27 cellular contexts compared by ENCODE assay signal in the genomic region with DNA sequence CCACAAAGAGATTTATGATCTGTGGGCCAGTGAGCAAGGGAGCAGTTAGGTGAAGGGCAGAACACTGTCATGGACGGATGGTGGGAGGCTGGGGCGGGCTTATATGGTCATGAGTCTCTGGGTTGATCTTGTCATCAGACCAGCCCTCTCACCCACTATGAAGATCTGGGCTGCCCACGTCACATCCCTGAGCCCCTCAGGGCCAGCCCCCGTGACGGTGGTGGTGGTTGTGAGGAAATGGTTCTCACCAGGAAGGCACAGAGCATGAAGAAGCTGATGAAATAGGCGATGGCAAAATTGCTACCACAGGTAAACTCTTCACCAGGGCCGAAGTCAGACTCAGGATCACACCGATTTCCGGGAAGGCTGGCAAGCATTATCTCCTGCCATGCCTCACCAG. TPM values are rescaled to one million over a fixed set of nuclear protein-coding genes. Genes with fewer than 3 reads are reported as not detected.
A peak's percentile ranks its signal among the peaks of the same experiment; 100 is the strongest.
DNase-seq lines count a peak whose midpoint lies in the region; TF ChIP-seq lines count a peak whose summit lies in the region.
"Had no signal": no experiment of that assay in that cellular context is flagged by ENCODE, and none has a peak within 500 bp of the region (broad histone marks: within the 10 kb centered on the region; RNA-seq: fewer than 3 reads in every experiment).

No MANE protein-coding gene starts in this region.

- H3K4me3 Mint-ChIP-seq in chondrocyte (ENCODE audit: unreplicated experiment) = no peak overlapping the region
- H3K4me3 Mint-ChIP-seq: B cell; CD14-positive monocyte; CD4-positive, alpha-beta memory T cell; CD4-positive, alpha-beta T cell; CD4-positive, CD25-positive, alpha-beta regulatory T cell; CD8-positive, alpha-beta memory T cell; CD8-positive, alpha-beta T cell had no signal

- peaks cover 18% of the 10 kb centered on the region for H3K9me3 Mint-ChIP-seq in chondrocyte (ENCODE audit: low read depth)
- H3K9me3 Mint-ChIP-seq: CD4-positive, alpha-beta memory T cell; CD4-positive, alpha-beta T cell; CD8-positive, alpha-beta memory T cell; CD8-positive, alpha-beta T cell had no signal

- no peak overlapping the region for H3K27ac Mint-ChIP-seq in chondrocyte (ENCODE audit: unreplicated experiment)
- H3K27ac Mint-ChIP-seq: B cell; CD4-positive, alpha-beta memory T cell; CD4-positive, alpha-beta T cell; CD4-positive, CD25-positive, alpha-beta regulatory T cell; CD8-positive, alpha-beta memory T cell; CD8-positive, alpha-beta T cell had no signal

- no peaks in the 10 kb centered on the region for H3K36me3 Mint-ChIP-seq in chondrocyte (ENCODE audit: low read depth)
- H3K36me3 Mint-ChIP-seq: CD14-positive monocyte; CD4-positive, alpha-beta memory T cell; CD4-positive, CD25-positive, alpha-beta regulatory T cell; CD8-positive, alpha-beta T cell had no signal

- DNase-seq in chondrocyte (ENCODE audit: low spot score) (peak; percentile 57), OCI-M2 (lab: John Stamatoyannopoulos, UW; ENCODE audit: unreplicated experiment) (no peak)
- DNase-seq: 8988T; ACHN; AML-193; BE2C; C1 segment of cervical spinal cord; Caco-2; Calu3; CD4-positive, alpha-beta memory T cell; CD4-positive, alpha-beta T cell; CD4-positive, CD25-positive, alpha-beta regulatory T cell; CD8-positive, alpha-beta memory T cell; CD8-positive, alpha-beta T cell; COR-L47; DMS 273 treated with DMSO at 0.1 percent for 48 hours; DMS153; DMS53; DMS79; DMS79 treated with DMSO at 0.1 percent for 48 hours; DND-41; EL had no signal

- TF ChIP-seq CTCF in chondrocyte (IDR thresholded peaks at IDR 0.05) = no peak

- H3K4me1 Mint-ChIP-seq in chondrocyte (ENCODE audit: low read depth) = no peaks in the 10 kb centered on the region
- H3K4me1 Mint-ChIP-seq: B cell; CD4-positive, alpha-beta memory T cell; CD4-positive, CD25-positive, alpha-beta regulatory T cell; CD8-positive, alpha-beta memory T cell had no signal

- H3K27me3 Mint-ChIP-seq in chondrocyte (ENCODE audit: low read depth) = no peaks in the 10 kb centered on the region
- H3K27me3 Mint-ChIP-seq: B cell; CD4-positive, alpha-beta T cell had no signal

RNA-seq across cellular contexts. Expression of a gene that starts 11.1 kb away (rescaled TPM):
- 0.87 to 1.5 TPM (median 1.4 TPM) in 3 replicates for total RNA-seq in chondrocyte

RNA-seq across cellular contexts. Expression of a gene that starts 22.1 kb away (rescaled TPM):
- not detected in 3 replicates for total RNA-seq in chondrocyte
- total RNA-seq: A172, A673, Calu3, Daoy had no signal

RNA-seq across cellular contexts. Expression of a gene that starts 24.2 kb away (rescaled TPM):
- total RNA-seq in chondrocyte = 12.3 to 13.2 TPM (median 12.8 TPM) in 3 replicates

RNA-seq across cellular contexts. Expression of a gene that starts 24.9 kb away (rescaled TPM):
- 7.2 to 8.2 TPM (median 7.5 TPM) in 3 replicates for total RNA-seq in chondrocyte

RNA-seq across cellular contexts. Expression of a gene that starts 39.4 kb away (rescaled TPM):
- total RNA-seq in chondrocyte = 120 to 203 TPM (median 187 TPM) in 3 replicates
